In the genomic region with DNA sequence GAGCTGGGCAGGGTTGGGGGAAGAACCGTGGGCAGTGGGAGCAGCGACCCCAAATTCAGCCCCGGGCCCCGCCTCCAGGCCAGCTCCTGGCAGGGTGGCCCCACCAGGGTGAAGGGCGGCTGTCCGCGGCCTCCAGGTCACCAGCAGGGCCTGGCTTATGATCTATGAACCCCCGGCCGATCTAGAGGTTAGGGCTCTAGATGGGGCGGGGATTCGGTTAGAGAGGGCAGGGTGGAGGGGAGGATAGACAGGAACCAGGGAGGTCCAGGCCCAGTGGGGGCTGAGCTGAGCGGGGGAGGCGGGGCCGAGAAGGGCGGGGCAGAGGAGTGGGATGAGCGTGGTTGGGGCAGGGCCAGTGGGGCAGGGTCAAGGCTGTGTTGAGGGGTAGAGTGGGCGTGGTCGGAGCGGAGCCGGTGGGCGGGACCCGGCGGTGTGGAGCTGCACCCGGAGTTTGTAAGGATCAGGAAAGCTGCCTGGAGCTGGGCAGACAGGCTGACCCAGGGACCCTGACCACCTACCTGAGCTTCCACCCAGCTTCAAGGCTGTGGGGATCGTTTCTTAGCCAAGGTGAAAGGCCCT, we compare ENCODE assay signal across 8 cellular contexts. TPM values are rescaled to one million over a fixed set of nuclear protein-coding genes. Genes with fewer than 3 reads are reported as not detected.
A peak's percentile ranks its signal among the peaks of the same experiment; 100 is the strongest.
DNase-seq lines count a peak whose midpoint lies in the region; ATAC-seq and TF ChIP-seq lines count a peak whose summit lies in the region.

No MANE protein-coding gene starts in this region.

- TF ChIP-seq CTCF in choroid plexus epithelial cell (conservative IDR thresholded peaks at IDR 0.05; ENCODE audit: low read depth, low read length), result no peak

- peak; percentile 55 for ATAC-seq in T-helper 17 cell
- no peak for ATAC-seq in HG03354 (IDR thresholded peaks at IDR 0.05; ENCODE audit: poor library complexity, severe bottlenecking, unreplicated experiment)
- no peak for ATAC-seq in GM21367 (IDR thresholded peaks at IDR 0.05; ENCODE audit: unreplicated experiment)
- ATAC-seq in HG03097 (IDR thresholded peaks at IDR 0.05; ENCODE audit: low FRiP score, unreplicated experiment), result no peak

- H3K4me3 ChIP-seq in choroid plexus epithelial cell (ENCODE audit: low read depth, low read length), result peak overlapping the region; percentile 45

- H3K4me1 Mint-ChIP-seq in T-helper 17 cell, result peaks cover 7% of the 10 kb centered on the region

- H3K27me3 Mint-ChIP-seq in T-helper 17 cell, result peaks cover 53% of the 10 kb centered on the region

- DNase-seq in CMK (ENCODE audit: low read depth) (peak; percentile 44), T-helper 17 cell (peak in 1 of 3 donors; percentile 15), choroid plexus epithelial cell (ENCODE audit: low read depth) (peak; percentile 38), kidney tubule cell (ENCODE audit: low spot score) (peak; percentile 24)
- DNase-seq in stimulated activated CD4-positive, alpha-beta T cell treated with anti-CD3 and anti-CD28 coated beads, Interleukin-1b, Interleukin-23, amount 100 ng/mL, for 48 hours, result peak; percentile 44

- H3K27ac Mint-ChIP-seq in T-helper 17 cell, result no peak overlapping the region

- no peaks in the 10 kb centered on the region for H3K36me3 Mint-ChIP-seq in T-helper 17 cell (ENCODE audit: low read depth)

- peak overlapping the region; percentile 78 for H3K4me3 Mint-ChIP-seq in T-helper 17 cell

- H3K9me3 ChIP-seq in T-helper 17 cell (ENCODE audit: control insufficient read depth, low read length, poor library complexity, severe bottlenecking), result no peaks in the 10 kb centered on the region

RNA-seq across cellular contexts. Expression of a gene that starts 29.3 kb away (rescaled TPM):
- not detected for total RNA-seq in T-helper 17 cell

RNA-seq across cellular contexts. Expression of a gene that starts 36.6 kb away (rescaled TPM):
- 1 to 10 TPM; 2.1 to 3.8 TPM for total RNA-seq in T-helper 17 cell
